15 cellular contexts compared by ENCODE assay signal in the genomic region with DNA sequence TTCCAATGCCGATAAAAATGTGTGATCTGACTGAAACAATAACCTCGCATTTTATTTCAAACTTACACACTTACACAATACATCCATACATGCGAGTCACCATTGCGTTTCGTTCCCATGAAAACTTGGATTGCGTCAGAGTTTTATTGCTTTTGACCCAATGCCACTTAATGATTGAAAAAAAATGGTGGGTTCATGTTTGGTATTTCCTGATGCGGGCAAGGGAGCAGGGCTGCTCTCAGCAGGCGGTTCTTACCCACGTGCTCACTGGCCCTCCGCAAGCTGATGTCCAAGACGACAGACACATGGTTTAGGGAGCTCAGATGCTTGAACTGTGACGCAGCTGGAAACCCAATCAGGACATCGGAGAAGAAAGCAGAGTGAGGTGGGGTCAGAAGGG.
DNase-seq lines count a peak whose midpoint lies in the region; TF ChIP-seq lines count a peak whose summit lies in the region.
"Had no signal": no experiment of that assay in that cellular context is flagged by ENCODE, and none has a peak within 500 bp of the region (broad histone marks: within the 10 kb centered on the region; RNA-seq: fewer than 3 reads in every experiment).

No MANE protein-coding gene starts in this region.

- H3K27me3 ChIP-seq in right atrium auricular region (no peaks in the 10 kb centered on the region), thyroid gland (no peaks in the 10 kb centered on the region)

- POLR2A ChIA-PET in RWPE1 (lab: Yijun Ruan, JAX; ENCODE audit: low non-redundant PET), result no interaction called here

- intact Hi-C loops in thyroid gland (cut with DNase I), result no loop called here

- no peak for TF ChIP-seq CTCF in RWPE1 (conservative IDR thresholded peaks at IDR 0.05; ENCODE audit: low read depth)
- no peak for TF ChIP-seq CTCF in retinal pigment epithelial cell (conservative IDR thresholded peaks at IDR 0.05; ENCODE audit: low read depth, low read length)
- no peak for TF ChIP-seq CTCF in right atrium auricular region (IDR thresholded peaks at IDR 0.05)
- no peak for TF ChIP-seq CTCF in thyroid gland (IDR thresholded peaks at IDR 0.05)

- H3K4me1 ChIP-seq in right atrium auricular region (no peaks in the 10 kb centered on the region), thyroid gland (peaks cover 0 to under 1% of the 10 kb centered on the region in 2 donors)
- H3K4me1 ChIP-seq: HAP-1 had no signal

- H3K4me3 ChIP-seq in retinal pigment epithelial cell (ENCODE audit: low read length), result no peak overlapping the region
- no peak overlapping the region for H3K4me3 ChIP-seq in right atrium auricular region
- no peak overlapping the region for H3K4me3 ChIP-seq in thyroid gland (replicated peaks in 1 of 3)
- H3K4me3 ChIP-seq: HAP-1 had no signal

- 92% methylated on average over 13 of the region's 13 CpGs for WGBS in thyroid gland, 2 donors

- CTCF ChIA-PET in RWPE1 (lab: Yijun Ruan, JAX), result no interaction called here

- TF ChIP-seq POLR2A in thyroid gland (IDR thresholded peaks at IDR 0.05), result no peak

- H3K9me3 ChIP-seq in right atrium auricular region (no peaks in the 10 kb centered on the region), thyroid gland (no peaks in the 10 kb centered on the region)
- H3K9me3 ChIP-seq: HAP-1 had no signal

- H3K36me3 ChIP-seq in right atrium auricular region (no peaks in the 10 kb centered on the region), thyroid gland (no peaks in the 10 kb centered on the region)
- H3K36me3 ChIP-seq: HAP-1 had no signal

- peak; percentile 49 for DNase-seq in GM04503 (ENCODE audit: low read depth)
- DNase-seq in RWPE1 (ENCODE audit: low spot score), result peak; percentile 50
- peak; percentile 48 for DNase-seq in epithelial cell of prostate (ENCODE audit: low read depth, low spot score)
- peak; percentile 13 for DNase-seq in retinal pigment epithelial cell (ENCODE audit: low read depth)
- DNase-seq in right atrium auricular region (ENCODE audit: low spot score), result no peak
- DNase-seq in activated effector memory CD4-positive, alpha-beta T cell treated with Interleukin-2 at 50 U/mL for 16 hours, result no peak
- no peak for DNase-seq in thyroid gland
- DNase-seq: activated CD4-positive, alpha-beta memory T cell treated with anti-CD3 and anti-CD28 coated beads, Interleukin-2, amount 10 ng/mL, durations not matched to agents 7 days and 5 days; CD4-positive, alpha-beta T cell; KG1; NCI-H1694; NCI-H446; stimulated activated CD4-positive, alpha-beta T cell treated with anti-CD3 and anti-CD28 coated beads, Interleukin-12 subunit alpha, Interleukin-12 subunit beta, amount 100 ng/mL, for 4 hours; stimulated activated naive CD8-positive, alpha-beta T cell treated with anti-CD3 and anti-CD28 coated beads, Interleukin-15, Interleukin-2, amounts not matched to agents 100 U/mL and 50 U/mL, for 24 hours had no signal

- H3K27ac ChIP-seq in RWPE1, result peak overlapping the region; percentile 47
- no peak overlapping the region for H3K27ac ChIP-seq in epithelial cell of prostate
- no peak overlapping the region for H3K27ac ChIP-seq in right atrium auricular region
- H3K27ac ChIP-seq in thyroid gland, result no peak overlapping the region

Comparison
In these comparisons a context has a peak if more than half of its experiments do, and no peak if none do; other contexts are left out.
1. DNase-seq: peak in GM04503 (single experiment), RWPE1 (single experiment), epithelial cell of prostate (single experiment) and retinal pigment epithelial cell (single experiment); none in right atrium auricular region (single experiment), activated effector memory CD4-positive, alpha-beta T cell treated with Interleukin-2 at 50 U/mL for 16 hours (single experiment) and thyroid gland (0 of 2).